ENCODE assay signal across 9 cellular contexts in the genomic region with DNA sequence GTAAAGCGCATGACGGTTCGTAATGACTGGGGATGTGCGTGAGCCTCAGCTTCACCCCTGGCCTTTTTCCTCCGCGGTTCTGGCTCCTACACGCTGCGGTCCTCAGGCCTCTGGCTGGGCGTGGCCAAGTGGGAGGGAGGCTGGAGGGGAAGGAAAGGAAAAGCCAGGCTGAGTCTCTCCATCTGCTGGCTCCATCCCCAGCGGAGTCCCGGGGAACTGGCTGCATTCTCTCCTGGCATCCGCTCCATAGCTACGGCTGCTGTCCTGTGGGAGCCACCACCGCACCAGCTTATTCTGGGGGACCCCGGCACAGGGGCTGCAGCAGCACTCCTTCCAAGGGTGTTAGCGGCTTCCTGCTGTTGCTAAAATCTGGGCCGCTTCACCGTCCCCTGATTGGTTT.
DNase-seq lines count a peak whose midpoint lies in the region; ATAC-seq, FAIRE-seq and TF ChIP-seq lines count a peak whose summit lies in the region.
"Had no signal": no experiment of that assay in that cellular context is flagged by ENCODE, and none has a peak within 500 bp of the region (broad histone marks: within the 10 kb centered on the region; RNA-seq: fewer than 3 reads in every experiment).

No MANE protein-coding gene starts in this region.

- no peak overlapping the region for H3K4me3 ChIP-seq in colonic mucosa
- no peak overlapping the region for H3K4me3 ChIP-seq in CD8-positive, alpha-beta memory T cell (ENCODE audit: low read length)

- peaks cover 12 to 13% of the 10 kb centered on the region in 2 donors for H3K4me1 Mint-ChIP-seq in stimulated activated naive B cell treated with anti-CD40 and anti-IgM and Interleukin-4, amounts not matched to agents 10 μg/mL and 1 μg/mL and 100 μg/mL, for 72 hours
- peaks cover 7 to 14% (median 12%) of the 10 kb centered on the region in 3 donors for H3K4me1 Mint-ChIP-seq in CD8-positive, alpha-beta memory T cell

- peak; percentile 32 for DNase-seq in HCEC 1CT
- peak; percentile 42 for DNase-seq in colonic mucosa
- peak; percentile 49 for DNase-seq in iPS-NIHi7 (ENCODE audit: extremely low spot score)
- no peak for DNase-seq in stimulated activated naive B cell treated with anti-CD40 and anti-IgM and Interleukin-4, amounts not matched to agents 10 μg/mL and 1 μg/mL and 100 μg/mL, for 72 hours
- no peak for DNase-seq in NCI-H2196 treated with DMSO at 0.1 percent for 48 hours (lab: John Stamatoyannopoulos, UW; ENCODE audit: unreplicated experiment)
- DNase-seq in CD8-positive, alpha-beta memory T cell, result no peak
- no peak for DNase-seq in urothelium cell line (ENCODE audit: low spot score)
- DNase-seq: kidney glomerular epithelial cell had no signal

- no peaks in the 10 kb centered on the region for H3K4me1 ChIP-seq in colonic mucosa
- H3K4me1 ChIP-seq in CD8-positive, alpha-beta memory T cell (ENCODE audit: insufficient read depth, low read length), result no peaks in the 10 kb centered on the region

- H3K9ac ChIP-seq in colonic mucosa (ENCODE audit: low read depth in 2 of 2, low read length in 2 of 2), result no peak overlapping the region

- no peaks in the 10 kb centered on the region for H3K36me3 ChIP-seq in colonic mucosa
- no peaks in the 10 kb centered on the region for H3K36me3 ChIP-seq in CD8-positive, alpha-beta memory T cell (ENCODE audit: insufficient read depth, low read length)

- no peaks in the 10 kb centered on the region for H3K36me3 Mint-ChIP-seq in stimulated activated naive B cell treated with anti-CD40 and anti-IgM and Interleukin-4, amounts not matched to agents 10 μg/mL and 1 μg/mL and 100 μg/mL, for 72 hours
- H3K36me3 Mint-ChIP-seq in CD8-positive, alpha-beta memory T cell, result no peaks in the 10 kb centered on the region

- H3K9me3 Mint-ChIP-seq in stimulated activated naive B cell treated with anti-CD40 and anti-IgM and Interleukin-4, amounts not matched to agents 10 μg/mL and 1 μg/mL and 100 μg/mL, for 72 hours, result no peaks in the 10 kb centered on the region
- H3K9me3 Mint-ChIP-seq in CD8-positive, alpha-beta memory T cell, result peaks cover 0 to 1% (median 0%) of the 10 kb centered on the region in 5 donors

- CTCF ChIA-PET in CD8-positive, alpha-beta memory T cell (lab: Charles Lee), result no interaction called here

- no peak for FAIRE-seq in urothelium cell line (lab: Jason Lieb, UNC)

- no peak overlapping the region for H3K27ac ChIP-seq in colonic mucosa
- H3K27ac ChIP-seq in CD8-positive, alpha-beta memory T cell (ENCODE audit: low read depth, low read length), result no peak overlapping the region

- no peaks in the 10 kb centered on the region for H3K9me3 ChIP-seq in colonic mucosa
- H3K9me3 ChIP-seq in CD8-positive, alpha-beta memory T cell (ENCODE audit: low read length), result no peaks in the 10 kb centered on the region

- H3K4me3 Mint-ChIP-seq in stimulated activated naive B cell treated with anti-CD40 and anti-IgM and Interleukin-4, amounts not matched to agents 10 μg/mL and 1 μg/mL and 100 μg/mL, for 72 hours, result no peak overlapping the region
- H3K4me3 Mint-ChIP-seq in CD8-positive, alpha-beta memory T cell, result no peak overlapping the region

- no peaks in the 10 kb centered on the region for H3K27me3 ChIP-seq in colonic mucosa
- H3K27me3 ChIP-seq in CD8-positive, alpha-beta memory T cell (ENCODE audit: insufficient read depth, low read length, poor library complexity, severe bottlenecking), result peaks cover 3% of the 10 kb centered on the region

- H3K27ac Mint-ChIP-seq in stimulated activated naive B cell treated with anti-CD40 and anti-IgM and Interleukin-4, amounts not matched to agents 10 μg/mL and 1 μg/mL and 100 μg/mL, for 72 hours, result peak overlapping the region; percentile 6
- H3K27ac Mint-ChIP-seq in CD8-positive, alpha-beta memory T cell, result no peak overlapping the region

- POLR2A ChIA-PET in CD8-positive, alpha-beta memory T cell (lab: Charles Lee), result no interaction called here

- TF ChIP-seq CTCF in colonic mucosa (IDR thresholded peaks at IDR 0.05), result no peak

- ATAC-seq in stimulated activated naive B cell treated with anti-CD40 and anti-IgM and Interleukin-4, amounts not matched to agents 10 μg/mL and 1 μg/mL and 100 μg/mL, for 72 hours (replicated peaks), result no peak
- ATAC-seq in HG02759 (IDR thresholded peaks at IDR 0.05; ENCODE audit: unreplicated experiment), result no peak

- intact Hi-C loops in colonic mucosa (cut with DNase I), result no loop called here

- H3K27me3 Mint-ChIP-seq in stimulated activated naive B cell treated with anti-CD40 and anti-IgM and Interleukin-4, amounts not matched to agents 10 μg/mL and 1 μg/mL and 100 μg/mL, for 72 hours, result peaks cover 59 to 68% of the 10 kb centered on the region in 2 donors
- peaks cover 20 to 51% of the 10 kb centered on the region in 2 donors for H3K27me3 Mint-ChIP-seq in CD8-positive, alpha-beta memory T cell

Comparison
In these comparisons a context has a peak if more than half of its experiments do, and no peak if none do; other contexts are left out.
1. DNase-seq: peak in HCEC 1CT (single experiment), colonic mucosa (single experiment) and iPS-NIHi7 (single experiment); none in stimulated activated naive B cell treated with anti-CD40 and anti-IgM and Interleukin-4, amounts not matched to agents 10 μg/mL and 1 μg/mL and 100 μg/mL, for 72 hours (single experiment), NCI-H2196 treated with DMSO at 0.1 percent for 48 hours (single experiment), CD8-positive, alpha-beta memory T cell (0 of 5) and urothelium cell line (single experiment).